9 cellular contexts compared by ENCODE assay signal in genomic region chr10:80486151-80486692, GRCh38. TPM values are rescaled to one million over a fixed set of nuclear protein-coding genes. Genes with fewer than 3 reads are reported as not detected.
DNase-seq lines count a peak whose midpoint lies in the region; ATAC-seq and TF ChIP-seq lines count a peak whose summit lies in the region.
"Had no signal": no experiment of that assay in that cellular context is flagged by ENCODE, and none has a peak within 500 bp of the region (broad histone marks: within the 10 kb centered on the region; RNA-seq: fewer than 3 reads in every experiment).

No MANE protein-coding gene starts in this region.

- H3K36me3 ChIP-seq in mesodermal cell (ENCODE audit: control insufficient read depth, insufficient read depth, low read length), result peaks cover 56% of the 10 kb centered on the region
- peaks cover 0 to 19% of the 10 kb centered on the region in 2 donors for H3K36me3 ChIP-seq in vagina

- no peak for TF ChIP-seq POLR2A in vagina (IDR thresholded peaks at IDR 0.05)

- no peak overlapping the region for H3K4me3 Mint-ChIP-seq in brain

- intact Hi-C loops in vagina (cut with DNase I), result no loop called here

- H3K4me3 ChIP-seq in mesodermal cell (ENCODE audit: extremely low read depth, insufficient read depth, low read length, poor library complexity, severe bottlenecking), result no peak overlapping the region
- H3K4me3 ChIP-seq in vagina, result no peak overlapping the region

- peaks cover 61% of the 10 kb centered on the region for H3K36me3 Mint-ChIP-seq in brain

- H3K9me3 ChIP-seq in mesodermal cell (ENCODE audit: control insufficient read depth, low read length), result no peaks in the 10 kb centered on the region
- no peaks in the 10 kb centered on the region for H3K9me3 ChIP-seq in vagina

- peak overlapping the region in 4 of 5 experiments; percentile 8 to 83 (median 60) for H3K27ac Mint-ChIP-seq in brain

- 71 to 76% methylated on average over 7 to 9 of the region's 9 CpGs for WGBS in mesodermal cell (ENCODE audit: insufficient coverage in 2 of 2), 2 experiments

- peaks cover 46% of the 10 kb centered on the region for H3K4me1 Mint-ChIP-seq in brain

- peak overlapping the region; percentile 6 for H3K27ac ChIP-seq in mesodermal cell (ENCODE audit: low read depth, low read length, severe bottlenecking)
- H3K27ac ChIP-seq in vagina, result peak overlapping the region; percentile 2

- H3K27me3 Mint-ChIP-seq in brain, result no peaks in the 10 kb centered on the region

- ATAC-seq in HG03045 (IDR thresholded peaks at IDR 0.05; ENCODE audit: unreplicated experiment), result no peak

- no peaks in the 10 kb centered on the region for H3K27me3 ChIP-seq in vagina

- TF ChIP-seq CTCF in brain (conservative IDR thresholded peaks at IDR 0.05) (no peak), vagina (IDR thresholded peaks at IDR 0.05) (no peak)

- H3K4me1 ChIP-seq in mesodermal cell (ENCODE audit: control insufficient read depth, insufficient read depth, low read length, poor library complexity, severe bottlenecking) (peaks cover 17% of the 10 kb centered on the region), vagina (peaks cover 66% of the 10 kb centered on the region)

- H3K9me3 Mint-ChIP-seq in brain, result peaks cover 0 to 2% (median 1%) of the 10 kb centered on the region in 5 experiments

- DNase-seq in stimulated activated CD4-positive, alpha-beta T cell treated with anti-CD3 and anti-CD28 coated beads, Interleukin-1b, Interleukin-23, amount 100 ng/mL, for 48 hours, result peak; percentile 35
- no peak for DNase-seq in stimulated activated CD4-positive, alpha-beta T cell treated with anti-CD3 and anti-CD28 coated beads, Interleukin-4, amount 100 ng/mL, for 24 hours
- DNase-seq in vagina (ENCODE audit: extremely low spot score in 2 of 2) (no peak), AG08396 (ENCODE audit: low spot score) (no peak), NCI-H446 treated with DMSO at 0.1 percent for 48 hours (lab: John Stamatoyannopoulos, UW) (no peak)
- DNase-seq: NCI-H1417 treated with DMSO at 0.1 percent for 48 hours had no signal

RNA-seq across cellular contexts. Expression of gene TSPAN14, which starts 32.1 kb away (rescaled TPM):
- polyA plus RNA-seq in brain (ENCODE audit: insufficient read depth, low read depth, low replicate concordance), result 70.4 TPM
- 117 TPM for polyA plus RNA-seq in mesodermal cell (2013, experiment 1 of 2)
- polyA plus RNA-seq in mesodermal cell (2013, experiment 2 of 2), result 90.6 TPM
- total RNA-seq in vagina, result 98.0 TPM

RNA-seq across cellular contexts. Expression of gene SH2D4B, which starts 51.5 kb away (rescaled TPM):
- not detected for polyA plus RNA-seq in brain (ENCODE audit: insufficient read depth, low read depth, low replicate concordance)
- polyA plus RNA-seq in mesodermal cell (2013, experiment 1 of 2), result 0.26 TPM
- polyA plus RNA-seq in mesodermal cell (2013, experiment 2 of 2), result 0.35 TPM
- total RNA-seq in vagina, result not detected
